ENCODE assay signal across 27 cellular contexts in the genomic region with DNA sequence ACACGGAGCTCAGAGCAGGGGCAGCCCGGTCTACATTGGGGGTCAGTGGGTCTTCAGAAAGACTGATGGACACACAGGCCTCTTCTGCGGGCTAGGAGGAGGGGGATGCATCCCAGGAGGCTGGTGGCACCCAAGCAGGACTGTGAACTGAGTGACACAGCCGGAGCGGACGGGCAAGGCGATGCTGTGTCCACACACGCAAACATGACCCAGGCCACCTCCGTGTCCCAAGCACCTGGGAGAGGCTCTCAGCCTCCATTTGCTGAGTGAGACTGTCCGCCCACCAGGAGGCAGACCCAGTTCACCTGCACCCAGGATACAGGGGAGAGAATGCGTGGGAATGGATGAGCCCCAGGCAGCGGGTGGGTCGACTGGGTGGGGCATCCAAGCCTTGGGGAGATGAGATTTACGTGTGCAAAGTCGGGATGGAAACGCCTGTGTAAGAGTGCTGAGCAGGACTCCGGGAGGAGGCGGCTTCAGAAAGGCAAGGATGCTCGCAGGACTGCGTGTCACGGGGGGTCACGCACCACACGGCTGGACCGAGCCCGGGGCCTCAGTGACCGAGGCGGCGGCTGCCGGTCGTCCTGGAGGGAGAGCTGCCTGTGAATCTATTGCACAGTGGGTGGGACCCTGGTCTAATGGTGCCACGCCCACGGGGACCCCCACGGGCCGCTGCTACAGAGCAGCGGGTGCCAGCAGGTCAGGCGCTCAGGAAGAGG.
"Had no signal": no experiment of that assay in that cellular context is flagged by ENCODE, and none has a peak within 500 bp of the region (broad histone marks: within the 10 kb centered on the region; RNA-seq: fewer than 3 reads in every experiment).

No MANE protein-coding gene starts in this region.

- H3K27me3 Mint-ChIP-seq: brain had no signal

- H3K4me2 ChIP-seq: hepatocyte had no signal

- H3K27me3 ChIP-seq: ascending aorta, cardiac muscle cell, colonic mucosa, hepatocyte, transverse colon had no signal

- H3K9me3 ChIP-seq: ascending aorta, colonic mucosa, gastroesophageal sphincter, mucosa of descending colon, pancreas, psoas muscle, sigmoid colon, suprapubic skin, transverse colon had no signal

- H3K36me3 ChIP-seq: ascending aorta, cardiac muscle cell, colonic mucosa, gastroesophageal sphincter, pancreas, sigmoid colon, suprapubic skin, transverse colon had no signal

- H3K9me3 Mint-ChIP-seq: natural killer cell treated with Interleukin-12 subunit alpha and Interleukin-12 subunit beta and Interleukin-15 and Interleukin-18, amount 100 ng/mL, for 72 hours had no signal

- H3K4me3 Mint-ChIP-seq: activated naive CD8-positive, alpha-beta T cell; natural killer cell treated with Interleukin-12 subunit alpha and Interleukin-12 subunit beta and Interleukin-15 and Interleukin-18, amount 100 ng/mL, for 72 hours had no signal

- DNase-seq: activated CD4-positive, alpha-beta T cell treated with anti-CD3 and anti-CD28 coated beads for 4 hours; activated CD4-positive, alpha-beta T cell treated with anti-CD3 and anti-CD28 coated beads, Interleukin-2, amount 50 U/mL, for 48 hours; activated CD8-positive, alpha-beta memory T cell treated with anti-CD3 and anti-CD28 coated beads for 24 hours; activated effector memory CD4-positive, alpha-beta T cell treated with Interleukin-2 at 50 U/mL for 16 hours; activated naive CD4-positive, alpha-beta T cell treated with Interleukin-2 at 50 U/mL for 16 hours; cerebellar nuclear complex; colonic mucosa; effector CD8-positive, alpha-beta T cell; islet precursor cell; left ventricle myocardium superior; nucleus accumbens; psoas muscle; sigmoid colon; small intestine; stimulated activated CD4-positive, alpha-beta T cell treated with anti-CD3 and anti-CD28 coated beads, Interleukin-4, amount 100 ng/mL, for 24 hours; stimulated activated naive CD4-positive, alpha-beta T cell; transverse colon had no signal

- H3K4me3 ChIP-seq: ascending aorta, cardiac muscle cell, colonic mucosa, gastroesophageal sphincter, hepatocyte, mucosa of descending colon, pancreas, psoas muscle, sigmoid colon, suprapubic skin, transverse colon had no signal

- H3K27ac Mint-ChIP-seq: activated naive CD8-positive, alpha-beta T cell; natural killer cell treated with Interleukin-12 subunit alpha and Interleukin-12 subunit beta and Interleukin-15 and Interleukin-18, amount 100 ng/mL, for 72 hours had no signal

- ATAC-seq: gastroesophageal sphincter; left ventricle myocardium superior; mucosa of descending colon; natural killer cell treated with Interleukin-12 subunit alpha and Interleukin-12 subunit beta and Interleukin-15 and Interleukin-18, amount 100 ng/mL, for 72 hours; pancreas; psoas muscle had no signal

- H3K27ac ChIP-seq: ascending aorta, cardiac muscle cell, colonic mucosa, gastroesophageal sphincter, hepatocyte, pancreas, psoas muscle, sigmoid colon, suprapubic skin, transverse colon had no signal

- H3K79me2 ChIP-seq: hepatocyte had no signal

- H2AFZ ChIP-seq: hepatocyte had no signal

- H3K4me1 ChIP-seq: ascending aorta, colonic mucosa, gastroesophageal sphincter, pancreas, psoas muscle, sigmoid colon, suprapubic skin, transverse colon had no signal
